ENCODE assay signal across 15 cellular contexts in the genomic region with DNA sequence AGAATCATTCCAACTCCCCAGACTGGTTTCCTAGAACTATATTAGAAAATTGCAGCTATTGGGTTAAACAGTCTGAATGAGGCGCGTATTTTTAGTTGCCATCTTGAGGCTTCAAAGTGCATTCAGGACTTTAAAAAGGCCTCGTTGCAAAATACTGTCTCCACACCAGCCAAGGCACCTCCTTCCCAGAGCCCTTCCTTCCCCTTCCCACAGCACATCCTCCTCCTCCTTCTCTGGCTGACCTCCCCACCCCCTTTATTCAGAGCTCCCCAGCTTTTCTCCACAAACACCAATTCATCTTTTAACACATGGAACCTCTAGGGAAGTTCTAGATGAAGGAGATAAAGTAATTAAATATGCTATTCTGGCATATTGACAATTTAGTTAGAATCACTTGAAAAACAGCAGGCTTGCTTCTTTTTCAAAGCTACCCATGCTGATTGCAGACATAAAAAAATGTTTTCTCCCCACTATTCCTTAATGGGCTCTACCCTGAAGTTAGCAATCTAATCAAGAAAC.
"Had no signal": no experiment of that assay in that cellular context is flagged by ENCODE, and none has a peak within 500 bp of the region (broad histone marks: within the 10 kb centered on the region; RNA-seq: fewer than 3 reads in every experiment).

No MANE protein-coding gene starts in this region.

- H3K4me1 ChIP-seq: ascending aorta had no signal

- H3K36me3 Mint-ChIP-seq: type B pancreatic cell had no signal

- H3K9me3 ChIP-seq: ascending aorta, ovary had no signal

- H3K4me3 ChIP-seq: ascending aorta, ovary, skin epidermis had no signal

- H3K4me1 Mint-ChIP-seq: neural crest cell had no signal

- H3K36me3 ChIP-seq: ascending aorta, ovary had no signal

- H3K4me3 Mint-ChIP-seq: activated CD8-positive, alpha-beta T cell treated with anti-CD3 and anti-CD28 coated beads, Interleukin-2, amount 10 ng/mL, durations not matched to agents 7 days and 5 days; activated naive CD8-positive, alpha-beta T cell treated with anti-CD3 and anti-CD28 coated beads, Interleukin-2, amount 50 U/mL, for 24 hours; neural crest cell; type B pancreatic cell had no signal

- H3K27me3 ChIP-seq: ascending aorta, ovary had no signal

- DNase-seq: activated CD4-positive, alpha-beta T cell treated with anti-CD3 and anti-CD28 coated beads for 48 hours; activated CD8-positive, alpha-beta memory T cell treated with anti-CD3 and anti-CD28 coated beads, Interleukin-2, amount 50 U/mL, for 48 hours; activated CD8-positive, alpha-beta T cell treated with anti-CD3 and anti-CD28 coated beads, Interleukin-2, amount 10 ng/mL, durations not matched to agents 7 days and 5 days; activated naive CD4-positive, alpha-beta T cell treated with Interleukin-2 at 50 U/mL for 16 hours; activated naive CD8-positive, alpha-beta T cell treated with anti-CD3 and anti-CD28 coated beads, Interleukin-2, amount 50 U/mL, for 24 hours; foreskin melanocyte; head of caudate nucleus; mesenchymal stem cell; ovary; retina; T-helper 9 cell had no signal

- H3K9me3 Mint-ChIP-seq: activated naive CD8-positive, alpha-beta T cell treated with anti-CD3 and anti-CD28 coated beads, Interleukin-2, amount 50 U/mL, for 24 hours; neural crest cell; type B pancreatic cell had no signal

- H3K27ac Mint-ChIP-seq: activated CD8-positive, alpha-beta T cell treated with anti-CD3 and anti-CD28 coated beads, Interleukin-2, amount 10 ng/mL, durations not matched to agents 7 days and 5 days; activated naive CD8-positive, alpha-beta T cell treated with anti-CD3 and anti-CD28 coated beads, Interleukin-2, amount 50 U/mL, for 24 hours; type B pancreatic cell had no signal

- H3K27me3 Mint-ChIP-seq: activated naive CD8-positive, alpha-beta T cell treated with anti-CD3 and anti-CD28 coated beads, Interleukin-2, amount 50 U/mL, for 24 hours had no signal

- H3K27ac ChIP-seq: ascending aorta, ovary, skin epidermis had no signal
